In the genomic region with DNA sequence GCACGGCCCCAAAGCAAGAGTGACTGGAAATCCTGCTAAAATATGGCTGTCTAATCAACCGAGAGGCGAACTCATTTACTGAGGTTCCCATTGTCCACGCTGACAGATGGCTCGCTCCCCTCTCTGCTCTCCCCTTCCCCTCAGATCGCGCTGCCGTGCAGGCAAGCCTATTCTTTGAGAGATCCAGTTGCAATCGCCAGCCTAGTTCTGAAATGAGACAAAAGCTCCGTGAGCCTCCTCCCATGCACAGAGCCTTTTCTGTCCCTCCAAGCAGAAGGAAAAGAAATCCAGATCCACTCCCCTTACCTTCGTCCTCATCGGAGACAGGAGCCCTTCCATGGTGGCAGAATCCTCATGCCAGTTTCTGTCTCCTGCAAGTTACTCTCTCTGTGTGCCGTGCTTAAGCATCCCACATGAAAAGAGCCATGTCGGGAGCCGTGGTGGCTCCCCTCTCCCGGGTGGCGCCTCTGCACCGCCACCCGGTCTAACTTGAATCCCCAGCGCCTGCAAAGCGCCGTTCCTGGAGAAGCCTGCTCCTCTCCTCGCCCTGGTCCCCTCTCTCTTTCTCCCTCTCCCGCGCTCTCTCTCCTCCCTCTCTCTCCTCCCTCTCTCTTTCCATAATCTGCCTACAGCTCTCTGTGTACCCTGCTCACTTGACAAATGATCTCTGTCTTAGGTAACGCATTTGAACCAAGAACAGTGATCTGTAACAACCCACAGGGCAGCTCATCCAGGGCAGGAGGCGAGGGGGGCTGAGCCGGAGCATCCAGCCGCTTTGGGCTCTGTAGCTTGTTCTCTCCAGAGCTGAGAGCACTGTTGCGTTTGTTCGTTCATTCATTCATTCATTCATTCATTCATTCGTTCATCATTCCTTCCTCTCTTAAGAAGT, we compare ENCODE assay signal across 1 cellular context.
TF ChIP-seq lines count a peak whose summit lies in the region.

No MANE protein-coding gene starts in this region.

TF ChIP-seq in HEK293, 187 proteins besides CTCF, POLR2A, EP300 and RAD21 (continued from another document):
- TF ChIP-seq, protein P1, sequence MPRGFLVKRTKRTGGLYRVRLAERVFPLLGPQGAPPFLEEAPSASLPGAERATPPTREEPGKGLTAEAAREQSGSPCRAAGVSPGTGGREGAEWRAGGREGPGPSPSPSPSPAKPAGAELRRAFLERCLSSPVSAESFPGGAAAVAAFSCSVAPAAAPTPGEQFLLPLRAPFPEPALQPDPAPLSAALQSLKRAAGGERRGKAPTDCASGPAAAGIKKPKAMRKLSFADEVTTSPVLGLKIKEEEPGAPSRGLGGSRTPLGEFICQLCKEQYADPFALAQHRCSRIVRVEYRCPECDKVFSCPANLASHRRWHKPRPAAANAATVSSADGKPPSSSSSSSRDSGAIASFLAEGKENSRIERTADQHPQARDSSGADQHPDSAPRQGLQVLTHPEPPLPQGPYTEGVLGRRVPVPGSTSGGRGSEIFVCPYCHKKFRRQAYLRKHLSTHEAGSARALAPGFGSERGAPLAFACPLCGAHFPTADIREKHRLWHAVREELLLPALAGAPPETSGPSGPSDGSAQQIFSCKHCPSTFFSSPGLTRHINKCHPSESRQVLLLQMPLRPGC (tag by site-specific recombination; IDR thresholded peaks at IDR 0.05) = no peak
- TF ChIP-seq ZBTB17 (tag by site-specific recombination; IDR thresholded peaks at IDR 0.05) (peak; percentile 95), ZNF341 (tag by site-specific recombination; IDR thresholded peaks at IDR 0.05; ENCODE audit: low read depth) (peak; percentile 64), REPIN1 (tag by site-specific recombination; IDR thresholded peaks at IDR 0.05; ENCODE audit: low read depth) (no peak), ZBTB20 (tag by site-specific recombination; IDR thresholded peaks at IDR 0.05) (peak; percentile 72), ZNF354C (tag by site-specific recombination; IDR thresholded peaks at IDR 0.05; ENCODE audit: borderline replicate concordance, low read depth) (no peak), SETDB1 (IDR thresholded peaks at IDR 0.05; ENCODE audit: insufficient read length, low read length) (no peak), ZNF561 (tag by site-specific recombination; IDR thresholded peaks at IDR 0.05; ENCODE audit: borderline replicate concordance) (peak; percentile 44; the same call in 1 of the 2 replicates), ZSCAN30 (tag by site-specific recombination; IDR thresholded peaks at IDR 0.05) (0 out of 2 replicates have a peak, but pooled peaks have one; percentile 14), ZBTB1 (tag by site-specific recombination; IDR thresholded peaks at IDR 0.05) (no peak), PRDM1 (tag by site-specific recombination; IDR thresholded peaks at IDR 0.05) (peak; percentile 90), ZSCAN23 (tag by site-specific recombination; IDR thresholded peaks at IDR 0.05) (no peak), GLIS1 (tag by site-specific recombination; IDR thresholded peaks at IDR 0.05) (0 out of 2 replicates have a peak, but pooled peaks have one; percentile 14), ZNF830 (tag by site-specific recombination; IDR thresholded peaks at IDR 0.05; ENCODE audit: low read depth) (no peak), EGR2 (tag by site-specific recombination; IDR thresholded peaks at IDR 0.05; ENCODE audit: low read depth) (peak; percentile 58; the same call in 1 of the 2 replicates), ZNF223 (tag by site-specific recombination; IDR thresholded peaks at IDR 0.05) (no peak), ZNF707 (tag by site-specific recombination; IDR thresholded peaks at IDR 0.05) (no peak), WT1 (tag by site-specific recombination; IDR thresholded peaks at IDR 0.05) (no peak), ZNF426 (tag by site-specific recombination; IDR thresholded peaks at IDR 0.05) (no peak), ZNF391 (tag by site-specific recombination; IDR thresholded peaks at IDR 0.05; ENCODE audit: borderline replicate concordance, low read depth) (no peak), ZNF768 (tag by site-specific recombination; IDR thresholded peaks at IDR 0.05) (no peak), ZNF416 (tag by site-specific recombination; IDR thresholded peaks at IDR 0.05) (no peak), ZNF596 (tag by site-specific recombination; IDR thresholded peaks at IDR 0.05) (peak; percentile 81; the same call in 1 of the 2 replicates)
- TF ChIP-seq, protein P2, sequence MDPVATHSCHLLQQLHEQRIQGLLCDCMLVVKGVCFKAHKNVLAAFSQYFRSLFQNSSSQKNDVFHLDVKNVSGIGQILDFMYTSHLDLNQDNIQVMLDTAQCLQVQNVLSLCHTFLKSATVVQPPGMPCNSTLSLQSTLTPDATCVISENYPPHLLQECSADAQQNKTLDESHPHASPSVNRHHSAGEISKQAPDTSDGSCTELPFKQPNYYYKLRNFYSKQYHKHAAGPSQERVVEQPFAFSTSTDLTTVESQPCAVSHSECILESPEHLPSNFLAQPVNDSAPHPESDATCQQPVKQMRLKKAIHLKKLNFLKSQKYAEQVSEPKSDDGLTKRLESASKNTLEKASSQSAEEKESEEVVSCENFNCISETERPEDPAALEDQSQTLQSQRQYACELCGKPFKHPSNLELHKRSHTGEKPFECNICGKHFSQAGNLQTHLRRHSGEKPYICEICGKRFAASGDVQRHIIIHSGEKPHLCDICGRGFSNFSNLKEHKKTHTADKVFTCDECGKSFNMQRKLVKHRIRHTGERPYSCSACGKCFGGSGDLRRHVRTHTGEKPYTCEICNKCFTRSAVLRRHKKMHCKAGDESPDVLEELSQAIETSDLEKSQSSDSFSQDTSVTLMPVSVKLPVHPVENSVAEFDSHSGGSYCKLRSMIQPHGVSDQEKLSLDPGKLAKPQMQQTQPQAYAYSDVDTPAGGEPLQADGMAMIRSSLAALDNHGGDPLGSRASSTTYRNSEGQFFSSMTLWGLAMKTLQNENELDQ (tag by site-specific recombination; IDR thresholded peaks at IDR 0.05; ENCODE audit: low read depth) = no peak
- TF ChIP-seq, protein P3, sequence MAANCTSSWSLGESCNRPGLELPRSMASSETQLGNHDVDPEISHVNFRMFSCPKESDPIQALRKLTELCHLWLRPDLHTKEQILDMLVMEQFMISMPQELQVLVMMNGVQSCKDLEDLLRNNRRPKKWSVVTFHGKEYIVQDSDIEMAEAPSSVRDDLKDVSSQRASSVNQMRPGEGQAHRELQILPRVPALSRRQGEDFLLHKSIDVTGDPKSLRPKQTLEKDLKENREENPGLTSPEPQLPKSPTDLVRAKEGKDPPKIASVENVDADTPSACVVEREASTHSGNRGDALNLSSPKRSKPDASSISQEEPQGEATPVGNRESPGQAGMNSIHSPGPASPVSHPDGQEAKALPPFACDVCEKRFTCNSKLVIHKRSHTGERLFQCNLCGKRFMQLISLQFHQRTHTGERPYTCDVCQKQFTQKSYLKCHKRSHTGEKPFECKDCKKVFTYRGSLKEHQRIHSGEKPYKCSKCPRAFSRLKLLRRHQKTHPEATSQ (tag by site-specific recombination; IDR thresholded peaks at IDR 0.05) = no peak
- TF ChIP-seq, protein P4, sequence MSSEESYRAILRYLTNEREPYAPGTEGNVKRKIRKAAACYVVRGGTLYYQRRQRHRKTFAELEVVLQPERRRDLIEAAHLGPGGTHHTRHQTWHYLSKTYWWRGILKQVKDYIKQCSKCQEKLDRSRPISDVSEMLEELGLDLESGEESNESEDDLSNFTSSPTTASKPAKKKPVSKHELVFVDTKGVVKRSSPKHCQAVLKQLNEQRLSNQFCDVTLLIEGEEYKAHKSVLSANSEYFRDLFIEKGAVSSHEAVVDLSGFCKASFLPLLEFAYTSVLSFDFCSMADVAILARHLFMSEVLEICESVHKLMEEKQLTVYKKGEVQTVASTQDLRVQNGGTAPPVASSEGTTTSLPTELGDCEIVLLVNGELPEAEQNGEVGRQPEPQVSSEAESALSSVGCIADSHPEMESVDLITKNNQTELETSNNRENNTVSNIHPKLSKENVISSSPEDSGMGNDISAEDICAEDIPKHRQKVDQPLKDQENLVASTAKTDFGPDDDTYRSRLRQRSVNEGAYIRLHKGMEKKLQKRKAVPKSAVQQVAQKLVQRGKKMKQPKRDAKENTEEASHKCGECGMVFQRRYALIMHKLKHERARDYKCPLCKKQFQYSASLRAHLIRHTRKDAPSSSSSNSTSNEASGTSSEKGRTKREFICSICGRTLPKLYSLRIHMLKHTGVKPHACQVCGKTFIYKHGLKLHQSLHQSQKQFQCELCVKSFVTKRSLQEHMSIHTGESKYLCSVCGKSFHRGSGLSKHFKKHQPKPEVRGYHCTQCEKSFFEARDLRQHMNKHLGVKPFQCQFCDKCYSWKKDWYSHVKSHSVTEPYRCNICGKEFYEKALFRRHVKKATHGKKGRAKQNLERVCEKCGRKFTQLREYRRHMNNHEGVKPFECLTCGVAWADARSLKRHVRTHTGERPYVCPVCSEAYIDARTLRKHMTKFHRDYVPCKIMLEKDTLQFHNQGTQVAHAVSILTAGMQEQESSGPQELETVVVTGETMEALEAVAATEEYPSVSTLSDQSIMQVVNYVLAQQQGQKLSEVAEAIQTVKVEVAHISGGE (tag by site-specific recombination; conservative IDR thresholded peaks at IDR 0.05; ENCODE audit: low read depth) = peak; percentile 24; the same call in 1 of the 2 replicates
- TF ChIP-seq, protein P5, sequence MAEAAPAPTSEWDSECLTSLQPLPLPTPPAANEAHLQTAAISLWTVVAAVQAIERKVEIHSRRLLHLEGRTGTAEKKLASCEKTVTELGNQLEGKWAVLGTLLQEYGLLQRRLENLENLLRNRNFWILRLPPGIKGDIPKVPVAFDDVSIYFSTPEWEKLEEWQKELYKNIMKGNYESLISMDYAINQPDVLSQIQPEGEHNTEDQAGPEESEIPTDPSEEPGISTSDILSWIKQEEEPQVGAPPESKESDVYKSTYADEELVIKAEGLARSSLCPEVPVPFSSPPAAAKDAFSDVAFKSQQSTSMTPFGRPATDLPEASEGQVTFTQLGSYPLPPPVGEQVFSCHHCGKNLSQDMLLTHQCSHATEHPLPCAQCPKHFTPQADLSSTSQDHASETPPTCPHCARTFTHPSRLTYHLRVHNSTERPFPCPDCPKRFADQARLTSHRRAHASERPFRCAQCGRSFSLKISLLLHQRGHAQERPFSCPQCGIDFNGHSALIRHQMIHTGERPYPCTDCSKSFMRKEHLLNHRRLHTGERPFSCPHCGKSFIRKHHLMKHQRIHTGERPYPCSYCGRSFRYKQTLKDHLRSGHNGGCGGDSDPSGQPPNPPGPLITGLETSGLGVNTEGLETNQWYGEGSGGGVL (tag by site-specific recombination; IDR thresholded peaks at IDR 0.05) = peak; percentile 92
- TF ChIP-seq, protein P6, sequence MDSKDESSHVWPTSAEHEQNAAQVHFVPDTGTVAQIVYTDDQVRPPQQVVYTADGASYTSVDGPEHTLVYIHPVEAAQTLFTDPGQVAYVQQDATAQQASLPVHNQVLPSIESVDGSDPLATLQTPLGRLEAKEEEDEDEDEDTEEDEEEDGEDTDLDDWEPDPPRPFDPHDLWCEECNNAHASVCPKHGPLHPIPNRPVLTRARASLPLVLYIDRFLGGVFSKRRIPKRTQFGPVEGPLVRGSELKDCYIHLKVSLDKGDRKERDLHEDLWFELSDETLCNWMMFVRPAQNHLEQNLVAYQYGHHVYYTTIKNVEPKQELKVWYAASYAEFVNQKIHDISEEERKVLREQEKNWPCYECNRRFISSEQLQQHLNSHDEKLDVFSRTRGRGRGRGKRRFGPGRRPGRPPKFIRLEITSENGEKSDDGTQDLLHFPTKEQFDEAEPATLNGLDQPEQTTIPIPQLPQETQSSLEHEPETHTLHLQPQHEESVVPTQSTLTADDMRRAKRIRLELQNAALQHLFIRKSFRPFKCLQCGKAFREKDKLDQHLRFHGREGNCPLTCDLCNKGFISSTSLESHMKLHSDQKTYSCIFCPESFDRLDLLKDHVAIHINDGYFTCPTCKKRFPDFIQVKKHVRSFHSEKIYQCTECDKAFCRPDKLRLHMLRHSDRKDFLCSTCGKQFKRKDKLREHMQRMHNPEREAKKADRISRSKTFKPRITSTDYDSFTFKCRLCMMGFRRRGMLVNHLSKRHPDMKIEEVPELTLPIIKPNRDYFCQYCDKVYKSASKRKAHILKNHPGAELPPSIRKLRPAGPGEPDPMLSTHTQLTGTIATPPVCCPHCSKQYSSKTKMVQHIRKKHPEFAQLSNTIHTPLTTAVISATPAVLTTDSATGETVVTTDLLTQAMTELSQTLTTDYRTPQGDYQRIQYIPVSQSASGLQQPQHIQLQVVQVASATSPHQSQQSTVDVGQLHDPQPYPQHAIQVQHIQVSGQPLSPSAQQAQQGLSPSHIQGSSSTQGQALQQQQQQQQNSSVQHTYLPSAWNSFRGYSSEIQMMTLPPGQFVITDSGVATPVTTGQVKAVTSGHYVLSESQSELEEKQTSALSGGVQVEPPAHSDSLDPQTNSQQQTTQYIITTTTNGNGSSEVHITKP (tag by site-specific recombination; IDR thresholded peaks at IDR 0.05) = peak; percentile 63
- TF ChIP-seq, protein P7, sequence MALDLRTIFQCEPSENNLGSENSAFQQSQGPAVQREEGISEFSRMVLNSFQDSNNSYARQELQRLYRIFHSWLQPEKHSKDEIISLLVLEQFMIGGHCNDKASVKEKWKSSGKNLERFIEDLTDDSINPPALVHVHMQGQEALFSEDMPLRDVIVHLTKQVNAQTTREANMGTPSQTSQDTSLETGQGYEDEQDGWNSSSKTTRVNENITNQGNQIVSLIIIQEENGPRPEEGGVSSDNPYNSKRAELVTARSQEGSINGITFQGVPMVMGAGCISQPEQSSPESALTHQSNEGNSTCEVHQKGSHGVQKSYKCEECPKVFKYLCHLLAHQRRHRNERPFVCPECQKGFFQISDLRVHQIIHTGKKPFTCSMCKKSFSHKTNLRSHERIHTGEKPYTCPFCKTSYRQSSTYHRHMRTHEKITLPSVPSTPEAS (tag by site-specific recombination; IDR thresholded peaks at IDR 0.05) = no peak
